22 cellular contexts compared by ENCODE assay signal in the genomic region with DNA sequence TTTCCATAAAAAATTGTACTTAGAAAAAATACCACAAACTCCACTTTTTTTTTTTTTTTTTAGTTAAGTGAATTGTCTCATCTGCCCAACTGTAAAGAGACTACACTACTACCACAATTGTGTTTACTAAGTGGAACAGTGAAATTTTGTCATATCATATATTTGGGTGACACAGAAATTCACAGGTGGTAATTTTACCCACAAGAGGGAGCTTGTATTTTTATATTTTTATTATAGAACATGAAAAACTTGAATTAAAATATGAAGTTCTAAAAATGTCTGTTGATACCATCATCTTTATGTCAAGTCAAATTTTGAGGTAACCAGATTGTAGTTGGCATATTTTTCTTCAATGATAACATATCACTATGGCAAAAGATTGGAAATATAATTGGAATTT.
DNase-seq lines count a peak whose midpoint lies in the region; ATAC-seq and TF ChIP-seq lines count a peak whose summit lies in the region.
"Had no signal": no experiment of that assay in that cellular context is flagged by ENCODE, and none has a peak within 500 bp of the region (broad histone marks: within the 10 kb centered on the region; RNA-seq: fewer than 3 reads in every experiment).

No MANE protein-coding gene starts in this region.

- H3K4me1 Mint-ChIP-seq in CD8-positive, alpha-beta memory T cell, result no peaks in the 10 kb centered on the region

- TF ChIP-seq POLR2A in suprapubic skin (IDR thresholded peaks at IDR 0.05), result no peak

- H2AFZ ChIP-seq in Loucy (ENCODE audit: low read length), result no peak overlapping the region

- no peak overlapping the region for H3K4me3 ChIP-seq in A673 (ENCODE audit: low read depth, low read length, poor library complexity, severe bottlenecking)
- no peak overlapping the region for H3K4me3 ChIP-seq in Loucy (ENCODE audit: low read length, poor library complexity, severe bottlenecking)
- no peak overlapping the region for H3K4me3 ChIP-seq in cardiac fibroblast (replicated peaks in 1 of 2; ENCODE audit: low read depth in 2 of 2, low read length in 2 of 2)
- no peak overlapping the region for H3K4me3 ChIP-seq in suprapubic skin
- H3K4me3 ChIP-seq in CD8-positive, alpha-beta memory T cell (ENCODE audit: low read length), result no peak overlapping the region
- H3K4me3 ChIP-seq: SJCRH30 had no signal

- H3K9ac ChIP-seq in Loucy (ENCODE audit: low read depth, low read length, poor library complexity, severe bottlenecking), result no peak overlapping the region

- no peak overlapping the region for H3K4me3 Mint-ChIP-seq in CD8-positive, alpha-beta memory T cell
- H3K4me3 Mint-ChIP-seq: H9 had no signal

- H3K27ac ChIP-seq in A673 (ENCODE audit: low read depth, low read length, poor library complexity, severe bottlenecking) (no peak overlapping the region), foreskin keratinocyte (no peak overlapping the region), suprapubic skin (no peak overlapping the region)
- H3K27ac ChIP-seq in CD8-positive, alpha-beta memory T cell (ENCODE audit: low read depth, low read length), result no peak overlapping the region
- H3K27ac ChIP-seq: SJCRH30 had no signal

- no peak overlapping the region for H3K27ac Mint-ChIP-seq in CD8-positive, alpha-beta memory T cell

- BruUV-seq in A673 (replicated peaks; lab: Mats Ljungman, UMichigan), result no TSS peak

- H3K9me3 Mint-ChIP-seq in CD8-positive, alpha-beta memory T cell, result peaks cover 0 to under 1% (median 0%) of the 10 kb centered on the region in 5 donors
- H3K9me3 Mint-ChIP-seq: H9 had no signal

- H3K36me3 Mint-ChIP-seq in CD8-positive, alpha-beta memory T cell, result no peaks in the 10 kb centered on the region

- ATAC-seq in foreskin keratinocyte, result no peak
- no peak for ATAC-seq in GM18502 (IDR thresholded peaks at IDR 0.05; ENCODE audit: poor library complexity, unreplicated experiment)
- ATAC-seq in HG03097 (IDR thresholded peaks at IDR 0.05; ENCODE audit: low FRiP score, unreplicated experiment), result no peak

- peaks cover 0 to 4% of the 10 kb centered on the region in 2 donors for H3K27me3 Mint-ChIP-seq in CD8-positive, alpha-beta memory T cell

- H4K20me1 ChIP-seq in Loucy (ENCODE audit: insufficient read depth, low read length, poor library complexity, severe bottlenecking), result no peaks in the 10 kb centered on the region

- H3K9me2 ChIP-seq in Loucy (replicated peaks; ENCODE audit: low read depth, low read length), result no peaks in the 10 kb centered on the region

- H3K9me3 ChIP-seq in A673 (ENCODE audit: low read depth, low read length, poor library complexity, severe bottlenecking), result no peaks in the 10 kb centered on the region
- no peaks in the 10 kb centered on the region for H3K9me3 ChIP-seq in Loucy (ENCODE audit: insufficient read depth, low read depth, low read length)
- no peaks in the 10 kb centered on the region for H3K9me3 ChIP-seq in suprapubic skin
- no peaks in the 10 kb centered on the region for H3K9me3 ChIP-seq in CD8-positive, alpha-beta memory T cell (ENCODE audit: low read length)
- H3K9me3 ChIP-seq: SJCRH30 had no signal

- POLR2A ChIA-PET in A673 (lab: Charles Lee; ENCODE audit: low non-redundant PET), result interaction anchor here (0.6 kb wide), 1 partner anchor 9 kb away, joined by 14 read pairs; no protein-coding TSS in a partner anchor
- POLR2A ChIA-PET in CD8-positive, alpha-beta memory T cell (lab: Charles Lee), result no interaction called here

- no peaks in the 10 kb centered on the region for H3K36me3 ChIP-seq in A673 (ENCODE audit: insufficient read depth, low read length, poor library complexity, severe bottlenecking)
- H3K36me3 ChIP-seq in Loucy (ENCODE audit: insufficient read depth, low read length), result no peaks in the 10 kb centered on the region
- H3K36me3 ChIP-seq in suprapubic skin, result no peaks in the 10 kb centered on the region
- H3K36me3 ChIP-seq in CD8-positive, alpha-beta memory T cell (ENCODE audit: insufficient read depth, low read length), result no peaks in the 10 kb centered on the region
- H3K36me3 ChIP-seq: SJCRH30 had no signal

- intact Hi-C loops in A673 (cut with micrococcal nuclease; ENCODE audit: unreplicated experiment), result no loop called here

- no peak for TF ChIP-seq EP300 in suprapubic skin (IDR thresholded peaks at IDR 0.05)

- no peak overlapping the region for H3K4me2 ChIP-seq in Loucy (ENCODE audit: low read depth, low read length, poor library complexity, severe bottlenecking)

- CTCF ChIA-PET in A673 (lab: Charles Lee), result no interaction called here
- CTCF ChIA-PET in CD8-positive, alpha-beta memory T cell (lab: Charles Lee), result no interaction called here

- no peaks in the 10 kb centered on the region for H3F3A ChIP-seq in Loucy (ENCODE audit: low read depth)

- H3K27me3 ChIP-seq in A673 (replicated peaks; ENCODE audit: insufficient read depth, low read depth, low read length, poor library complexity) (no peaks in the 10 kb centered on the region), Loucy (ENCODE audit: insufficient read depth, low read length, poor library complexity, severe bottlenecking) (no peaks in the 10 kb centered on the region), foreskin keratinocyte (no peaks in the 10 kb centered on the region), suprapubic skin (no peaks in the 10 kb centered on the region)
- no peaks in the 10 kb centered on the region for H3K27me3 ChIP-seq in CD8-positive, alpha-beta memory T cell (ENCODE audit: insufficient read depth, low read length, poor library complexity, severe bottlenecking)
- H3K27me3 ChIP-seq: SJCRH30 had no signal

- DNase-seq in A673 (ENCODE audit: low spot score) (no peak), cardiac fibroblast (ENCODE audit: low read depth in 2 of 2) (peak in 1 of 2 donors; percentile 10), foreskin keratinocyte (no peak), suprapubic skin (ENCODE audit: low spot score in 2 of 2) (no peak)
- no peak for DNase-seq in CD8-positive, alpha-beta memory T cell
- DNase-seq: 8988T; AML-193; C1 segment of cervical spinal cord; DMS79; H9; KG1; NCI-H1105; NCI-H146; NCI-H2029 treated with DMSO at 0.1 percent for 48 hours; NCI-H226; NCI-H510A treated with DMSO at 0.1 percent for 48 hours; NCI-H774; NK-92 treated with Interleukin-12 subunit alpha and Interleukin-12 subunit beta, amount 100 ng/mL, for 24 hours; SJCRH30 had no signal

- H3K4me1 ChIP-seq in A673 (ENCODE audit: insufficient read depth, low read length, poor library complexity, severe bottlenecking), result peaks cover 32% of the 10 kb centered on the region
- peaks cover 5% of the 10 kb centered on the region for H3K4me1 ChIP-seq in Loucy (ENCODE audit: insufficient read depth, low read length, poor library complexity, severe bottlenecking)
- H3K4me1 ChIP-seq in foreskin keratinocyte, result no peaks in the 10 kb centered on the region
- no peaks in the 10 kb centered on the region for H3K4me1 ChIP-seq in suprapubic skin
- H3K4me1 ChIP-seq in CD8-positive, alpha-beta memory T cell (ENCODE audit: insufficient read depth, low read length), result no peaks in the 10 kb centered on the region
- H3K4me1 ChIP-seq: SJCRH30 had no signal

- H3K79me2 ChIP-seq in Loucy (ENCODE audit: insufficient read depth, low read length), result no peaks in the 10 kb centered on the region

- peak; percentile 35; the same call in 1 of the 2 replicates for TF ChIP-seq CTCF in A673 (conservative IDR thresholded peaks at IDR 0.05; ENCODE audit: low read depth, low read length)
- TF ChIP-seq CTCF in Loucy (conservative IDR thresholded peaks at IDR 0.05; ENCODE audit: low read length), result peak; percentile 33; the same call in 1 of the 2 replicates
- peak; percentile 9 for TF ChIP-seq CTCF in cardiac fibroblast (IDR thresholded peaks at IDR 0.05; ENCODE audit: low read depth, low read length)
- peak; percentile 36 for TF ChIP-seq CTCF in foreskin keratinocyte (conservative IDR thresholded peaks at IDR 0.05)
- no peak for TF ChIP-seq CTCF in suprapubic skin (IDR thresholded peaks at IDR 0.05)

Comparison
In these comparisons a context has a peak if more than half of its experiments do, and no peak if none do; other contexts are left out.
1. CTCF ChIP-seq: peak in A673 (single experiment), Loucy (single experiment), cardiac fibroblast (single experiment) and foreskin keratinocyte (single experiment); none in suprapubic skin (0 of 2).